Comparison of ENCODE assay signal across 13 cellular contexts in genomic region chr18:79944746-79945117, GRCh38. TPM values are rescaled to one million over a fixed set of nuclear protein-coding genes. Genes with fewer than 3 reads are reported as not detected.
A peak's percentile ranks its signal among the peaks of the same experiment; 100 is the strongest.
DNase-seq lines count a peak whose midpoint lies in the region; ATAC-seq lines count a peak whose summit lies in the region.
"Had no signal": no experiment of that assay in that cellular context is flagged by ENCODE, and none has a peak within 500 bp of the region (broad histone marks: within the 10 kb centered on the region; RNA-seq: fewer than 3 reads in every experiment).

No MANE protein-coding gene starts in this region.

- ATAC-seq in effector memory CD8-positive, alpha-beta T cell (replicated peaks) = peak; percentile 63
- peak; percentile 38 to 46 for ATAC-seq in stimulated activated naive B cell treated with anti-CD40 and anti-IgM and Interleukin-4, amounts not matched to agents 10 μg/mL and 1 μg/mL and 100 μg/mL, for 72 hours (replicated peaks)

- no peak for DNase-seq in T-helper 2 cell treated with Interferon-gamma antibody and Interleukin-4, amounts not matched to agents 5 μg/mL and 100 μg/mL, for 36 hours (ENCODE audit: low spot score)
- DNase-seq in T-helper 2 cell = no peak
- DNase-seq in effector memory CD8-positive, alpha-beta T cell = no peak
- no peak for DNase-seq in stimulated activated naive B cell treated with anti-CD40 and anti-IgM and Interleukin-4, amounts not matched to agents 10 μg/mL and 1 μg/mL and 100 μg/mL, for 72 hours
- no peak for DNase-seq in MG63
- DNase-seq in SIG-M5 (lab: John Stamatoyannopoulos, UW) = no peak
- DNase-seq in EL = no peak
- DNase-seq: 8988T; activated naive CD4-positive, alpha-beta T cell treated with anti-CD3 and anti-CD28 coated beads, Interleukin-2, amount 50 U/mL, for 16 hours; DMS79 treated with DMSO at 0.1 percent for 48 hours; Karpas-422 had no signal

- peak overlapping the region; percentile 45 for H3K27ac Mint-ChIP-seq in T-helper 2 cell treated with Interferon-gamma antibody and Interleukin-4, amounts not matched to agents 5 μg/mL and 100 μg/mL, for 36 hours
- H3K27ac Mint-ChIP-seq in effector memory CD8-positive, alpha-beta T cell = peak overlapping the region; percentile 89 to 94
- peak overlapping the region; percentile 83 for H3K27ac Mint-ChIP-seq in stimulated activated naive B cell treated with anti-CD40 and anti-IgM and Interleukin-4, amounts not matched to agents 10 μg/mL and 1 μg/mL and 100 μg/mL, for 72 hours

- H3K27me3 Mint-ChIP-seq in T-helper 2 cell treated with Interferon-gamma antibody and Interleukin-4, amounts not matched to agents 5 μg/mL and 100 μg/mL, for 36 hours (ENCODE audit: low read depth) = no peaks in the 10 kb centered on the region
- no peaks in the 10 kb centered on the region for H3K27me3 Mint-ChIP-seq in effector memory CD8-positive, alpha-beta T cell
- H3K27me3 Mint-ChIP-seq in stimulated activated naive B cell treated with anti-CD40 and anti-IgM and Interleukin-4, amounts not matched to agents 10 μg/mL and 1 μg/mL and 100 μg/mL, for 72 hours = no peaks in the 10 kb centered on the region

- H3K9me3 ChIP-seq in KOPT-K1 (ENCODE audit: insufficient read depth, low read length, poor library complexity, severe bottlenecking) = no peaks in the 10 kb centered on the region
- H3K9me3 ChIP-seq in MG63 = no peaks in the 10 kb centered on the region

- peak overlapping the region; percentile 34 for H3K4me3 Mint-ChIP-seq in T-helper 2 cell treated with Interferon-gamma antibody and Interleukin-4, amounts not matched to agents 5 μg/mL and 100 μg/mL, for 36 hours
- peak overlapping the region; percentile 13 to 33 for H3K4me3 Mint-ChIP-seq in effector memory CD8-positive, alpha-beta T cell
- no peak overlapping the region for H3K4me3 Mint-ChIP-seq in stimulated activated naive B cell treated with anti-CD40 and anti-IgM and Interleukin-4, amounts not matched to agents 10 μg/mL and 1 μg/mL and 100 μg/mL, for 72 hours

- no peaks in the 10 kb centered on the region for H3K9me3 Mint-ChIP-seq in T-helper 2 cell treated with Interferon-gamma antibody and Interleukin-4, amounts not matched to agents 5 μg/mL and 100 μg/mL, for 36 hours
- no peaks in the 10 kb centered on the region for H3K9me3 Mint-ChIP-seq in effector memory CD8-positive, alpha-beta T cell
- no peaks in the 10 kb centered on the region for H3K9me3 Mint-ChIP-seq in stimulated activated naive B cell treated with anti-CD40 and anti-IgM and Interleukin-4, amounts not matched to agents 10 μg/mL and 1 μg/mL and 100 μg/mL, for 72 hours

- H3K27me3 ChIP-seq in MG63 = no peaks in the 10 kb centered on the region

- peaks cover 5% of the 10 kb centered on the region for H3K36me3 Mint-ChIP-seq in T-helper 2 cell treated with Interferon-gamma antibody and Interleukin-4, amounts not matched to agents 5 μg/mL and 100 μg/mL, for 36 hours (ENCODE audit: low read depth)
- H3K36me3 Mint-ChIP-seq in effector memory CD8-positive, alpha-beta T cell (ENCODE audit: insufficient read depth) = peaks cover 21% of the 10 kb centered on the region
- H3K36me3 Mint-ChIP-seq in stimulated activated naive B cell treated with anti-CD40 and anti-IgM and Interleukin-4, amounts not matched to agents 10 μg/mL and 1 μg/mL and 100 μg/mL, for 72 hours = peaks cover 30 to 45% of the 10 kb centered on the region in 2 donors

- H3K36me3 ChIP-seq in KOPT-K1 (ENCODE audit: insufficient read depth, low read length) (peaks cover 34% of the 10 kb centered on the region), MG63 (peaks cover 33% of the 10 kb centered on the region)

- peak overlapping the region; percentile 47 for H3K27ac ChIP-seq in KOPT-K1 (ENCODE audit: low read depth, low read length, poor library complexity, severe bottlenecking)

- no peak overlapping the region for H3K4me3 ChIP-seq in MG63
- H3K4me3 ChIP-seq: lung had no signal

- peaks cover 14% of the 10 kb centered on the region for H3K4me1 Mint-ChIP-seq in T-helper 2 cell treated with Interferon-gamma antibody and Interleukin-4, amounts not matched to agents 5 μg/mL and 100 μg/mL, for 36 hours (ENCODE audit: low read depth)
- peaks cover 30 to 32% of the 10 kb centered on the region in 2 donors for H3K4me1 Mint-ChIP-seq in effector memory CD8-positive, alpha-beta T cell (ENCODE audit: low read depth in 2 of 2)
- H3K4me1 Mint-ChIP-seq in stimulated activated naive B cell treated with anti-CD40 and anti-IgM and Interleukin-4, amounts not matched to agents 10 μg/mL and 1 μg/mL and 100 μg/mL, for 72 hours = peaks cover 38 to 61% of the 10 kb centered on the region in 2 donors

RNA-seq across cellular contexts. Expression of gene SLC66A2, which starts 6.7 kb away (rescaled TPM):
- 24.3 and 53.1 TPM in 2 replicates for total RNA-seq in MG63 (2014; rRNA removed; shearing (Covaris generic); ENCODE audit: low replicate concordance)

RNA-seq across cellular contexts. Expression of gene HSBP1L1, which starts 19.7 kb away (rescaled TPM):
- not detected in 2 replicates for total RNA-seq in MG63 (2014; rRNA removed; shearing (Covaris generic); ENCODE audit: low replicate concordance)

RNA-seq across cellular contexts. Expression of gene TXNL4A, which starts 43.6 kb away (rescaled TPM):
- total RNA-seq in MG63 (2014; rRNA removed; shearing (Covaris generic); ENCODE audit: low replicate concordance) = 69.3 and 176 TPM in 2 replicates

Comparison
In these comparisons a context has a peak if more than half of its experiments do, and no peak if none do; other contexts are left out.
1. H3K4me3 Mint-ChIP-seq: peak in T-helper 2 cell treated with Interferon-gamma antibody and Interleukin-4, amounts not matched to agents 5 μg/mL and 100 μg/mL, for 36 hours (single experiment) and effector memory CD8-positive, alpha-beta T cell (2 of 2); none in stimulated activated naive B cell treated with anti-CD40 and anti-IgM and Interleukin-4, amounts not matched to agents 10 μg/mL and 1 μg/mL and 100 μg/mL, for 72 hours (0 of 2).
2. Peak in every context shown above with its lines, with median percentiles within 50 percentile points of each other: H3K27ac Mint-ChIP-seq.